In genomic region chr15:85142324-85142723, GRCh38 we compare ENCODE assay signal across 14 cellular contexts.
DNase-seq lines count a peak whose midpoint lies in the region; ATAC-seq, FAIRE-seq and TF ChIP-seq lines count a peak whose summit lies in the region.
"Had no signal": no experiment of that assay in that cellular context is flagged by ENCODE, and none has a peak within 500 bp of the region (broad histone marks: within the 10 kb centered on the region; RNA-seq: fewer than 3 reads in every experiment).

No MANE protein-coding gene starts in this region.

- WGBS in small intestine, 3 donors = 14 to 44% (median 36%) methylated on average over 2 of the region's 2 CpGs

- H3K36me3 ChIP-seq in RWPE2 (ENCODE audit: low read depth) (peaks cover 16% of the 10 kb centered on the region), small intestine (ENCODE audit: control insufficient read depth in 2 of 2, insufficient read depth in 2 of 2, low read length in 2 of 2) (peaks cover 4 to 6% of the 10 kb centered on the region in 2 donors), WERI-Rb-1 (peaks cover 6% of the 10 kb centered on the region)

- no peak overlapping the region for H3K27ac ChIP-seq in RWPE2 (ENCODE audit: poor library complexity, severe bottlenecking)
- H3K27ac ChIP-seq in small intestine (ENCODE audit: low read depth in 1 of 2, low read length in 1 of 2) = no peak overlapping the region
- no peak overlapping the region; the same call in 1 of the 2 replicates for H3K27ac ChIP-seq in WERI-Rb-1
- H3K27ac ChIP-seq: psoas muscle had no signal

- H3K4me1 ChIP-seq in RWPE2 (ENCODE audit: insufficient read depth, poor library complexity, severe bottlenecking) = peaks cover 4% of the 10 kb centered on the region
- no peaks in the 10 kb centered on the region for H3K4me1 ChIP-seq in small intestine (ENCODE audit: control insufficient read depth in 2 of 2, insufficient read depth in 1 of 2, low read depth in 1 of 2, low read length in 1 of 2)
- H3K4me1 ChIP-seq: psoas muscle had no signal

- peak; percentile 2 for DNase-seq in HK-2 (ENCODE audit: unreplicated experiment)
- DNase-seq in RWPE2 (ENCODE audit: low spot score) = no peak
- peak; percentile 70 for DNase-seq in fibroblast of peridontal ligament (ENCODE audit: extremely low read depth)
- peak; percentile 7 for DNase-seq in small intestine
- no peak for DNase-seq in NCI-H2081 treated with DMSO at 0.1 percent for 48 hours (lab: John Stamatoyannopoulos, UW)
- DNase-seq in WERI-Rb-1 = no peak
- DNase-seq: activated CD8-positive, alpha-beta T cell treated with anti-CD3 and anti-CD28 coated beads, Interleukin-2, amount 10 ng/mL, durations not matched to agents 7 days and 5 days; effector CD8-positive, alpha-beta T cell; H9; NCI-H2107; OCI-M1; psoas muscle had no signal

- H3K4me3 ChIP-seq in RWPE2 (ENCODE audit: severe bottlenecking) (no peak overlapping the region), small intestine (ENCODE audit: low read depth in 1 of 2, low read length in 2 of 2) (no peak overlapping the region), WERI-Rb-1 (ENCODE audit: low read depth, low read length) (no peak overlapping the region)
- H3K4me3 ChIP-seq: psoas muscle had no signal

- H3K27me3 ChIP-seq in RWPE2 (ENCODE audit: insufficient read depth, poor library complexity, severe bottlenecking) = no peaks in the 10 kb centered on the region
- H3K27me3 ChIP-seq in small intestine (ENCODE audit: control insufficient read depth in 2 of 2, insufficient read depth in 2 of 2, low read length in 2 of 2) = no peaks in the 10 kb centered on the region
- H3K27me3 ChIP-seq in WERI-Rb-1 (ENCODE audit: insufficient read depth, low read depth, severe bottlenecking) = no peaks in the 10 kb centered on the region

- H3K9me3 ChIP-seq in RWPE2 (ENCODE audit: severe bottlenecking) (no peaks in the 10 kb centered on the region), small intestine (ENCODE audit: control insufficient read depth, low read depth) (no peaks in the 10 kb centered on the region), WERI-Rb-1 (ENCODE audit: severe bottlenecking) (no peaks in the 10 kb centered on the region)
- H3K9me3 ChIP-seq: psoas muscle had no signal

- ATAC-seq in RWPE2 (ENCODE audit: low read depth) = peak; percentile 74
- ATAC-seq in GM19452 (IDR thresholded peaks at IDR 0.05; ENCODE audit: unreplicated experiment) = no peak
- ATAC-seq: activated CD8-positive, alpha-beta T cell treated with anti-CD3 and anti-CD28 coated beads, Interleukin-2, amount 10 ng/mL, durations not matched to agents 7 days and 5 days; psoas muscle had no signal

- FAIRE-seq in small intestine (lab: Jason Lieb, UNC) = no peak
- FAIRE-seq: GM12892 had no signal

- TF ChIP-seq CTCF in RWPE2 (IDR thresholded peaks at IDR 0.05; ENCODE audit: poor library complexity, severe bottlenecking) (no peak), WERI-Rb-1 (IDR thresholded peaks at IDR 0.05; ENCODE audit: low read depth, low read length) (no peak)

Comparison
In these comparisons a context has a peak if more than half of its experiments do, and no peak if none do; other contexts are left out.
1. DNase-seq: peak in HK-2 (single experiment), fibroblast of peridontal ligament (single experiment) and small intestine (single experiment); none in RWPE2 (single experiment), NCI-H2081 treated with DMSO at 0.1 percent for 48 hours (single experiment) and WERI-Rb-1 (single experiment).